In genomic region chr6:128259036-128259734, GRCh38 we compare ENCODE assay signal across 9 cellular contexts.
DNase-seq lines count a peak whose midpoint lies in the region; ATAC-seq and TF ChIP-seq lines count a peak whose summit lies in the region.
"Had no signal": no experiment of that assay in that cellular context is flagged by ENCODE, and none has a peak within 500 bp of the region (broad histone marks: within the 10 kb centered on the region; RNA-seq: fewer than 3 reads in every experiment).

No MANE protein-coding gene starts in this region.

- no peaks in the 10 kb centered on the region for H3K79me2 ChIP-seq in smooth muscle cell (ENCODE audit: low read depth)

- ATAC-seq in GM21390 (IDR thresholded peaks at IDR 0.05; ENCODE audit: unreplicated experiment): peak; percentile 94
- peak; percentile 96 for ATAC-seq in HG03432 (IDR thresholded peaks at IDR 0.05; ENCODE audit: unreplicated experiment)
- no peak for ATAC-seq in WTC11

- no peaks in the 10 kb centered on the region for H3K4me1 ChIP-seq in smooth muscle cell (ENCODE audit: low read depth)

- H3K9me3 Mint-ChIP-seq in WTC11: peaks cover 4% of the 10 kb centered on the region

- peak overlapping the region; percentile 22 for H3K4me3 ChIP-seq in fibroblast of villous mesenchyme (ENCODE audit: low read depth, low read length)
- no peak overlapping the region for H3K4me3 ChIP-seq in smooth muscle cell

- no peak overlapping the region for H3K4me3 Mint-ChIP-seq in WTC11

- no peaks in the 10 kb centered on the region for H3K9me3 ChIP-seq in smooth muscle cell (replicated peaks; ENCODE audit: low read depth)

- no peaks in the 10 kb centered on the region for H3K27me3 Mint-ChIP-seq in WTC11 (ENCODE audit: low read depth)

- 92% methylated on average over 2 of the region's 2 CpGs for WGBS in smooth muscle cell (ENCODE audit: low lambda C conversion rate)

- peaks cover 4% of the 10 kb centered on the region for H3K36me3 Mint-ChIP-seq in WTC11

- H3F3A ChIP-seq in smooth muscle cell (ENCODE audit: low read depth): no peaks in the 10 kb centered on the region

- CTCF ChIA-PET in WTC11 (lab: Charles Lee): no interaction called here

- no peak overlapping the region for H3K27ac Mint-ChIP-seq in WTC11

- H3K9ac ChIP-seq in smooth muscle cell (ENCODE audit: low read depth): no peak overlapping the region

- H3K4me1 Mint-ChIP-seq in WTC11: no peaks in the 10 kb centered on the region

- TF ChIP-seq CTCF in GM13977 (IDR thresholded peaks at IDR 0.05; ENCODE audit: extremely low read depth, insufficient read depth, missing control alignments) (no peak), fibroblast of villous mesenchyme (IDR thresholded peaks at IDR 0.05; ENCODE audit: insufficient read depth, low read depth, low read length) (no peak), smooth muscle cell (IDR thresholded peaks at IDR 0.05; ENCODE audit: borderline replicate concordance, insufficient read depth, poor library complexity, severe bottlenecking) (no peak), WTC11 (IDR thresholded peaks at IDR 0.05) (no peak)

- H3K27me3 ChIP-seq in smooth muscle cell (ENCODE audit: low read depth): no peaks in the 10 kb centered on the region

- H2AFZ ChIP-seq in smooth muscle cell (ENCODE audit: low read depth): no peak overlapping the region

- POLR2A ChIA-PET in WTC11 (lab: Charles Lee): no interaction called here

- H4K20me1 ChIP-seq in smooth muscle cell (ENCODE audit: low read depth): peaks cover 6% of the 10 kb centered on the region

- peak; percentile 3 for DNase-seq in GM13977 (ENCODE audit: low spot score)
- no peak for DNase-seq in fibroblast of villous mesenchyme (ENCODE audit: low read depth)
- no peak for DNase-seq in smooth muscle cell (lab: John Stamatoyannopoulos, UW; ENCODE audit: unreplicated experiment)
- DNase-seq in occipital lobe (lab: John Stamatoyannopoulos, UW): no peak
- DNase-seq in stimulated activated CD4-positive, alpha-beta T cell treated with anti-CD3 and anti-CD28 coated beads, Interleukin-12 subunit alpha, Interleukin-12 subunit beta, amount 100 ng/mL, for 4 hours: no peak
- no peak for DNase-seq in WTC11 (ENCODE audit: low spot score)
- DNase-seq: NCI-H2227 treated with DMSO at 0.1 percent for 48 hours had no signal

- in situ Hi-C loops in GM13977 (cut with MboI; ENCODE audit: low pct_unique_long_range_greater_than_20kb, low sequenced_read_pairs, unreplicated experiment): no loop called here

- H3K4me2 ChIP-seq in smooth muscle cell: no peak overlapping the region

- no peaks in the 10 kb centered on the region for H3K36me3 ChIP-seq in smooth muscle cell (ENCODE audit: low read depth)

- H3K27ac ChIP-seq in smooth muscle cell (ENCODE audit: low read depth): no peak overlapping the region

TF ChIP-seq in WTC11, 78 proteins besides CTCF, POLR2A, EP300 and RAD21:
- TF ChIP-seq TP53 (CRISPR knock-in tag; IDR thresholded peaks at IDR 0.05) (no peak), FOXP4 (CRISPR knock-in tag; IDR thresholded peaks at IDR 0.05) (no peak), GTF2I (CRISPR knock-in tag; conservative IDR thresholded peaks at IDR 0.05) (no peak), ZNF263 (CRISPR knock-in tag; IDR thresholded peaks at IDR 0.05; ENCODE audit: low read depth) (no peak), IRF1 (CRISPR knock-in tag; IDR thresholded peaks at IDR 0.05) (no peak), ETV6 (CRISPR knock-in tag; IDR thresholded peaks at IDR 0.05) (no peak), USF2 (CRISPR knock-in tag; IDR thresholded peaks at IDR 0.05) (no peak), MXD4 (CRISPR knock-in tag; IDR thresholded peaks at IDR 0.05; ENCODE audit: borderline replicate concordance) (no peak), SMAD3 (CRISPR knock-in tag; IDR thresholded peaks at IDR 0.05; ENCODE audit: borderline replicate concordance) (no peak), E2F1 (CRISPR knock-in tag; IDR thresholded peaks at IDR 0.05) (no peak), ESRRA (CRISPR knock-in tag; IDR thresholded peaks at IDR 0.05; ENCODE audit: borderline replicate concordance) (no peak), EMX1 (CRISPR knock-in tag; IDR thresholded peaks at IDR 0.05) (no peak), RELA (CRISPR knock-in tag; IDR thresholded peaks at IDR 0.05; ENCODE audit: borderline replicate concordance) (no peak), RORB (CRISPR knock-in tag; IDR thresholded peaks at IDR 0.05) (no peak)
